29 cellular contexts compared by ENCODE assay signal in genomic region chr4:154222875-154223274, GRCh38.
"Had no signal": no experiment of that assay in that cellular context is flagged by ENCODE, and none has a peak within 500 bp of the region (broad histone marks: within the 10 kb centered on the region; RNA-seq: fewer than 3 reads in every experiment).

No MANE protein-coding gene starts in this region.

- H3K27me3 ChIP-seq: neutrophil, right lobe of liver, sigmoid colon, spleen, suprapubic skin, testis, tibial artery, transverse colon, upper lobe of right lung, uterus had no signal

- ATAC-seq: naive thymus-derived CD8-positive, alpha-beta T cell; natural killer cell treated with Interleukin-12 subunit alpha and Interleukin-12 subunit beta and Interleukin-15 and Interleukin-18, amount 100 ng/mL, for 72 hours; psoas muscle; right cardiac atrium; right lobe of liver; stimulated activated memory B cell treated with anti-CD40 and anti-IgM and Interleukin-4, amounts not matched to agents 10 μg/mL and 1 μg/mL and 100 μg/mL, for 72 hours; stimulated activated naive CD8-positive, alpha-beta T cell treated with anti-CD3 and anti-CD28 coated beads, Interleukin-15, amount 100 ng/mL, for 72 hours; stimulated activated naive CD8-positive, alpha-beta T cell treated with anti-CD3 and anti-CD28 coated beads, Interleukin-15, Interleukin-2, amounts not matched to agents 100 U/mL and 50 U/mL, for 24 hours; upper lobe of right lung had no signal

- H3K4me3 ChIP-seq: psoas muscle, right lobe of liver, sigmoid colon, smooth muscle cell, spleen, suprapubic skin, testis, tibial artery, transverse colon, upper lobe of right lung, uterus had no signal

- DNase-seq: naive thymus-derived CD8-positive, alpha-beta T cell; nephron progenitor cell; nucleus accumbens; posterior cingulate gyrus; psoas muscle; right cardiac atrium; right lobe of liver; sigmoid colon; spleen; stimulated activated CD4-positive, alpha-beta T cell treated with anti-CD3 and anti-CD28 coated beads, Interleukin-12 subunit alpha, Interleukin-12 subunit beta, amount 100 ng/mL, for 4 hours; stimulated activated CD4-positive, alpha-beta T cell treated with anti-CD3 and anti-CD28 coated beads, Interleukin-1b, Interleukin-23, amount 100 ng/mL, for 48 hours; stimulated activated CD4-positive, alpha-beta T cell treated with anti-CD3 and anti-CD28 coated beads, Interleukin-4, amount 100 ng/mL, for 1 hour; stimulated activated CD4-positive, alpha-beta T cell treated with anti-CD3 and anti-CD28 coated beads, Interleukin-4, amount 100 ng/mL, for 4 hours; stimulated activated CD8-positive, alpha-beta memory T cell treated with anti-CD3 and anti-CD28 coated beads, Interleukin-4, amount 100 ng/mL, for 48 hours; stimulated activated naive CD4-positive, alpha-beta T cell; stimulated activated naive CD8-positive, alpha-beta T cell treated with anti-CD3 and anti-CD28 coated beads, Interleukin-15, amount 100 ng/mL, for 72 hours; stimulated activated naive CD8-positive, alpha-beta T cell treated with anti-CD3 and anti-CD28 coated beads, Interleukin-15, Interleukin-2, amounts not matched to agents 100 U/mL and 50 U/mL, for 24 hours; substantia nigra; testis; tibial artery; transverse colon; upper lobe of right lung; uterus had no signal

- H3K36me3 ChIP-seq: neutrophil, right lobe of liver, sigmoid colon, spleen, suprapubic skin, tibial artery, transverse colon, upper lobe of right lung, uterus had no signal

- H3K4me1 ChIP-seq: parathyroid adenoma, psoas muscle, right lobe of liver, sigmoid colon, spleen, suprapubic skin, testis, tibial artery, transverse colon, upper lobe of right lung, uterus had no signal

- H3K9me3 ChIP-seq: neutrophil, right lobe of liver, testis, uterus had no signal

- H3K27ac ChIP-seq: neutrophil, parathyroid adenoma, psoas muscle, right lobe of liver, sigmoid colon, spleen, suprapubic skin, testis, tibial artery, transverse colon, upper lobe of right lung, uterus had no signal
